30 cellular contexts compared by ENCODE assay signal in the genomic region with DNA sequence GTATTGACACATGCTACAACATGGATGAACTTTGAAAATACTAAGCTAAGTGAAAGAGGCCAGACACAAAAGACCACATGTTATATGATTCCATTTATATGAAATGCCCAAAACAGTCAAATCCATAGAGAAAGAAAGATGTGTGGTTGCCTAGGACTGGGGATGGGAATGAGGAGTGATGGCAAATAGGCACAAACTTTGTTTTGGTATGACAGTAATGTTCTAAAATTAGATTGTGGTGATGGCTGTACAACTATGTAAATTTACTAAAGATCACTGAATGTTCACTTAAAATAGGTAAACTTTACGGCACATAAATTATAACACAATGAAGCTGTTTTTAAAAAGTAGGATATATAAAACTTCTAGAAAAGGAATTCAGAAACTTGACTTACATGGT.
"Had no signal": no experiment of that assay in that cellular context is flagged by ENCODE, and none has a peak within 500 bp of the region (broad histone marks: within the 10 kb centered on the region; RNA-seq: fewer than 3 reads in every experiment).

No MANE protein-coding gene starts in this region.

- DNase-seq: activated CD4-positive, alpha-beta T cell treated with anti-CD3 and anti-CD28 coated beads for 4 hours; activated CD8-positive, alpha-beta memory T cell treated with anti-CD3 and anti-CD28 coated beads, Interleukin-2, amount 50 U/mL, for 4 hours; activated CD8-positive, alpha-beta T cell treated with anti-CD3 and anti-CD28 coated beads for 36 hours; activated gamma-delta T cell treated with Interleukin-2 at 50 U/mL for 16 hours; activated naive CD4-positive, alpha-beta T cell treated with anti-CD3 and anti-CD28 coated beads, Interleukin-2, amount 10 ng/mL, durations not matched to agents 7 days and 5 days; activated naive CD8-positive, alpha-beta T cell treated with anti-CD3 and anti-CD28 coated beads for 36 hours; activated T-cell treated with anti-CD3 and anti-CD28 coated beads, Interleukin-2, amount 50 U/mL, for 72 hours; brain microvascular endothelial cell; caudate nucleus; NCI-H1092; NCI-H1417; NCI-H1694; NCI-H2029; NCI-H2107; NCI-H2171 treated with DMSO at 0.1 percent for 48 hours; NCI-H345; NCI-H510A; NCI-H526 treated with DMSO at 0.1 percent for 48 hours; NCI-H82; NK-92 treated with Interleukin-12 subunit alpha and Interleukin-12 subunit beta, amount 100 ng/mL, for 24 hours; OCI-M1; RPMI8226; SHP77; T-cell; T-helper 2 cell; WERI-Rb-1 had no signal

- H3K9me3 ChIP-seq: SJSA1 had no signal

- H3K36me3 ChIP-seq: brain microvascular endothelial cell, SJSA1, WERI-Rb-1 had no signal

- H3K4me2 ChIP-seq: KMS-11 had no signal

- H3K4me3 ChIP-seq: SJSA1 had no signal

- H3K27me3 ChIP-seq: brain microvascular endothelial cell, SJSA1 had no signal

- ATAC-seq: activated CD4-positive, CD25-positive, alpha-beta regulatory T cell treated with anti-CD3 and anti-CD28 coated beads, Interleukin-2, amount 50 U/mL, for 24 hours; activated CD8-positive, alpha-beta T cell treated with anti-CD3 and anti-CD28 coated beads for 36 hours; activated T-cell treated with anti-CD3 and anti-CD28 coated beads, Interleukin-2, amount 50 U/mL, for 72 hours; Panc1; T-cell had no signal

- H3K27ac ChIP-seq: brain microvascular endothelial cell, KMS-11, SJSA1, WERI-Rb-1 had no signal

- H3K9ac ChIP-seq: KMS-11 had no signal
